ENCODE assay signal across 13 cellular contexts in genomic region chr6:33762713-33763112, GRCh38. TPM values are rescaled to one million over a fixed set of nuclear protein-coding genes. Genes with fewer than 3 reads are reported as not detected.
DNase-seq lines count a peak whose midpoint lies in the region; ATAC-seq and TF ChIP-seq lines count a peak whose summit lies in the region.
"Had no signal": no experiment of that assay in that cellular context is flagged by ENCODE, and none has a peak within 500 bp of the region (broad histone marks: within the 10 kb centered on the region; RNA-seq: fewer than 3 reads in every experiment).

No MANE protein-coding gene starts in this region.

- no peak overlapping the region for H3K4me3 ChIP-seq in skeletal muscle tissue (ENCODE audit: low read length in 3 of 3)
- H3K4me3 ChIP-seq: HAP-1 had no signal

- H3K4me1 ChIP-seq in skeletal muscle tissue (ENCODE audit: control insufficient read depth in 3 of 3, insufficient read depth in 3 of 3, low read length in 3 of 3): peaks cover 28 to 35% (median 28%) of the 10 kb centered on the region in 3 donors
- H3K4me1 ChIP-seq: HAP-1 had no signal

- no peaks in the 10 kb centered on the region for H3K36me3 Mint-ChIP-seq in activated naive CD8-positive, alpha-beta T cell treated with anti-CD3 and anti-CD28 coated beads, Interleukin-2, amount 50 U/mL, for 24 hours (ENCODE audit: low read depth)
- H3K36me3 Mint-ChIP-seq in activated naive CD8-positive, alpha-beta T cell treated with anti-CD3 and anti-CD28 coated beads for 36 hours: no peaks in the 10 kb centered on the region
- H3K36me3 Mint-ChIP-seq in nephron (ENCODE audit: low read depth): no peaks in the 10 kb centered on the region
- H3K36me3 Mint-ChIP-seq: CD8-positive, alpha-beta memory T cell had no signal

- no peaks in the 10 kb centered on the region for H3K9me3 Mint-ChIP-seq in activated naive CD8-positive, alpha-beta T cell treated with anti-CD3 and anti-CD28 coated beads, Interleukin-2, amount 50 U/mL, for 24 hours
- H3K9me3 Mint-ChIP-seq in activated naive CD8-positive, alpha-beta T cell treated with anti-CD3 and anti-CD28 coated beads for 36 hours: no peaks in the 10 kb centered on the region
- no peaks in the 10 kb centered on the region for H3K9me3 Mint-ChIP-seq in nephron
- H3K9me3 Mint-ChIP-seq: CD8-positive, alpha-beta memory T cell had no signal

- peak overlapping the region in 2 of 3 donors; percentile 6 to 46 for H3K9ac ChIP-seq in skeletal muscle tissue (ENCODE audit: low read depth in 1 of 3, low read length in 3 of 3)

- ATAC-seq in activated naive CD8-positive, alpha-beta T cell treated with anti-CD3 and anti-CD28 coated beads, Interleukin-2, amount 50 U/mL, for 24 hours: peak; percentile 25

- no peaks in the 10 kb centered on the region for H3K27me3 ChIP-seq in skeletal muscle tissue (ENCODE audit: control insufficient read depth in 3 of 3, insufficient read depth in 3 of 3, low read length in 3 of 3)

- intact Hi-C loops in posterior vena cava (cut with DNase I): loop anchor here in 1 of 2 donors (10.0 kb wide), 1 partner anchor 392 kb away; no protein-coding TSS in a partner anchor

- H3K27ac ChIP-seq in VCaP: peak overlapping the region; percentile 76; the same call in 1 of the 2 replicates
- H3K27ac ChIP-seq in skeletal muscle tissue (ENCODE audit: low read depth, low read length): peak overlapping the region; percentile 82

- H3K4me3 Mint-ChIP-seq in activated naive CD8-positive, alpha-beta T cell treated with anti-CD3 and anti-CD28 coated beads, Interleukin-2, amount 50 U/mL, for 24 hours: no peak overlapping the region
- no peak overlapping the region for H3K4me3 Mint-ChIP-seq in activated naive CD8-positive, alpha-beta T cell treated with anti-CD3 and anti-CD28 coated beads for 36 hours
- peak overlapping the region in 2 of 3 experiments; percentile 61 to 63 for H3K4me3 Mint-ChIP-seq in nephron

- H3K4me1 Mint-ChIP-seq in activated naive CD8-positive, alpha-beta T cell treated with anti-CD3 and anti-CD28 coated beads, Interleukin-2, amount 50 U/mL, for 24 hours: peaks cover 1% of the 10 kb centered on the region
- H3K4me1 Mint-ChIP-seq in activated naive CD8-positive, alpha-beta T cell treated with anti-CD3 and anti-CD28 coated beads for 36 hours: peaks cover 5% of the 10 kb centered on the region
- H3K4me1 Mint-ChIP-seq in nephron: peaks cover 52% of the 10 kb centered on the region

- no peaks in the 10 kb centered on the region for H3K36me3 ChIP-seq in skeletal muscle tissue (ENCODE audit: control insufficient read depth in 3 of 3, insufficient read depth in 3 of 3, low read length in 3 of 3)
- H3K36me3 ChIP-seq: HAP-1 had no signal

- peaks cover 7% of the 10 kb centered on the region for H3K27me3 Mint-ChIP-seq in activated naive CD8-positive, alpha-beta T cell treated with anti-CD3 and anti-CD28 coated beads, Interleukin-2, amount 50 U/mL, for 24 hours
- H3K27me3 Mint-ChIP-seq in activated naive CD8-positive, alpha-beta T cell treated with anti-CD3 and anti-CD28 coated beads for 36 hours: peaks cover 12% of the 10 kb centered on the region
- H3K27me3 Mint-ChIP-seq in nephron (ENCODE audit: low read depth): peaks cover 14% of the 10 kb centered on the region

- H3K27ac Mint-ChIP-seq in activated naive CD8-positive, alpha-beta T cell treated with anti-CD3 and anti-CD28 coated beads, Interleukin-2, amount 50 U/mL, for 24 hours: no peak overlapping the region
- H3K27ac Mint-ChIP-seq in activated naive CD8-positive, alpha-beta T cell treated with anti-CD3 and anti-CD28 coated beads for 36 hours: no peak overlapping the region
- peak overlapping the region in 2 of 3 experiments; percentile 71 to 93 for H3K27ac Mint-ChIP-seq in nephron

- H3K9me3 ChIP-seq in skeletal muscle tissue (ENCODE audit: control insufficient read depth in 3 of 3, low read length in 3 of 3): no peaks in the 10 kb centered on the region
- H3K9me3 ChIP-seq: HAP-1 had no signal

- TF ChIP-seq CTCF in VCaP (conservative IDR thresholded peaks at IDR 0.05) (no peak), nephron (IDR thresholded peaks at IDR 0.05; ENCODE audit: unreplicated experiment in 3 of 3) (no peak)

- DNase-seq in activated naive CD8-positive, alpha-beta T cell treated with anti-CD3 and anti-CD28 coated beads, Interleukin-2, amount 50 U/mL, for 24 hours: no peak
- DNase-seq in activated naive CD8-positive, alpha-beta T cell treated with anti-CD3 and anti-CD28 coated beads for 36 hours: no peak
- DNase-seq in posterior vena cava (ENCODE audit: low spot score): no peak
- no peak for DNase-seq in NCI-H345 treated with DMSO at 0.1 percent for 48 hours (lab: John Stamatoyannopoulos, UW; ENCODE audit: unreplicated experiment)
- no peak for DNase-seq in superior temporal gyrus (ENCODE audit: extremely low spot score)
- DNase-seq: 8988T, NCI-H226 had no signal

RNA-seq across cellular contexts. Expression of gene IP6K3, which starts 16.0 kb away (rescaled TPM):
- not detected for total RNA-seq in activated naive CD8-positive, alpha-beta T cell treated with anti-CD3 and anti-CD28 coated beads for 36 hours
- total RNA-seq in skeletal muscle tissue (13.6 TPM), posterior vena cava (under 1 TPM; 0.19 to 0.32 TPM)
- total RNA-seq: Calu3; CD8-positive, alpha-beta memory T cell had no signal

RNA-seq across cellular contexts. Expression of gene LEMD2, which starts 26.2 kb away (rescaled TPM):
- 10 to 100 TPM; 33.1 to 38.8 TPM for total RNA-seq in activated naive CD8-positive, alpha-beta T cell treated with anti-CD3 and anti-CD28 coated beads for 36 hours
- total RNA-seq in skeletal muscle tissue: 21.9 TPM
- 10 to 100 TPM; 38.0 to 41.4 TPM for total RNA-seq in posterior vena cava

RNA-seq across cellular contexts. Expression of gene MLN, which starts 41.1 kb away (rescaled TPM):
- not detected for total RNA-seq in activated naive CD8-positive, alpha-beta T cell treated with anti-CD3 and anti-CD28 coated beads for 36 hours
- not detected for total RNA-seq in skeletal muscle tissue
- not detected for total RNA-seq in posterior vena cava
- total RNA-seq: Calu3; CD8-positive, alpha-beta memory T cell had no signal

RNA-seq across cellular contexts. Expression of gene UQCC2, which starts 51.2 kb away (rescaled TPM):
- total RNA-seq in activated naive CD8-positive, alpha-beta T cell treated with anti-CD3 and anti-CD28 coated beads for 36 hours: 100 to 1,000 TPM; 118 to 126 TPM
- 26.1 TPM for total RNA-seq in skeletal muscle tissue
- 10 to 100 TPM; 39.7 to 42.3 TPM for total RNA-seq in posterior vena cava

Comparison
In these comparisons a context has a peak if more than half of its experiments do, and no peak if none do; other contexts are left out.
1. H3K27ac Mint-ChIP-seq: peak in nephron (2 of 3); none in activated naive CD8-positive, alpha-beta T cell treated with anti-CD3 and anti-CD28 coated beads, Interleukin-2, amount 50 U/mL, for 24 hours (single experiment) and activated naive CD8-positive, alpha-beta T cell treated with anti-CD3 and anti-CD28 coated beads for 36 hours (single experiment).
2. H3K4me3 Mint-ChIP-seq: peak in nephron (2 of 3); none in activated naive CD8-positive, alpha-beta T cell treated with anti-CD3 and anti-CD28 coated beads, Interleukin-2, amount 50 U/mL, for 24 hours (single experiment) and activated naive CD8-positive, alpha-beta T cell treated with anti-CD3 and anti-CD28 coated beads for 36 hours (single experiment).
3. RNA of gene IP6K3, which starts 16.0 kb away (total RNA-seq): 13.6 TPM in skeletal muscle tissue (single experiment); 0.19 to 0.32 TPM in posterior vena cava and not detected in activated naive CD8-positive, alpha-beta T cell treated with anti-CD3 and anti-CD28 coated beads for 36 hours; every median in the first group is over 10 times any median in the second.